Comparison of ENCODE assay signal across 25 cellular contexts in the genomic region with DNA sequence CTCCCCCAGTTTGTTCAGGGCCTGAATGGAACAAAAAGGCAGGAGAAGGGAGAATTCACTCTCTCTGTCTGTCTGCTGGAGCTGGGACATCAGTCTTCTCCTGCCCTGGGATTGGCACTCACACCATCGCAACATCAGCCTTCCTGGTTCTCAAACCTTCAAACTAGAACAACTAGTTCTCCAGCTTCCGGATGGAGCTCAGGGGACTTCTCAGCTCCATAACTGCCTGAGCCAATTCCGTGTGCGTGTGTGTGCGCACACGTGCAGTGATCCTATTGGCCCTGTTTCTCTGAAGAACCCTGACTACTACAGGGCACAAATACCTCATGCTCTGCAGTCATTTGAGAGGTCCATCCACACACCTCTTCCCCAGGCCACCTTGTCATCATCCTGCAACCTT.
"Had no signal": no experiment of that assay in that cellular context is flagged by ENCODE, and none has a peak within 500 bp of the region (broad histone marks: within the 10 kb centered on the region; RNA-seq: fewer than 3 reads in every experiment).

No MANE protein-coding gene starts in this region.

- H3K36me3 Mint-ChIP-seq: activated CD8-positive, alpha-beta memory T cell treated with anti-CD3 and anti-CD28 coated beads, Interleukin-2, amount 10 ng/mL, durations not matched to agents 7 days and 5 days; activated naive CD4-positive, alpha-beta T cell treated with anti-CD3 and anti-CD28 coated beads, Interleukin-2, amount 50 U/mL, for 24 hours had no signal

- H3K27ac Mint-ChIP-seq: activated CD4-positive, alpha-beta T cell treated with anti-CD3 and anti-CD28 coated beads, Interleukin-2, amount 10 ng/mL, durations not matched to agents 24 days and 14 days; activated CD8-positive, alpha-beta memory T cell treated with anti-CD3 and anti-CD28 coated beads, Interleukin-2, amount 10 ng/mL, durations not matched to agents 7 days and 5 days; activated naive CD4-positive, alpha-beta T cell treated with anti-CD3 and anti-CD28 coated beads, Interleukin-2, amount 50 U/mL, for 24 hours; activated T-cell treated with anti-CD3 and anti-CD28 coated beads, Interleukin-2, amount 50 U/mL, for 24 hours; activated T-helper 1 cell treated with anti-CD3 and anti-CD28 coated beads, Interleukin-12 subunit alpha, Interleukin-12 subunit beta, Interleukin-2, Interleukin-4 antibody, amounts not matched to agents 30 ng/mL and 10 ng/mL and 1 ng/mL, durations not matched to agents 14 hours and 24 hours and 36 hours; T-helper 2 cell treated with Interferon-gamma antibody and Interleukin-4, amounts not matched to agents 5 μg/mL and 100 μg/mL, for 36 hours; WTC11 had no signal

- H3K4me1 ChIP-seq: breast epithelium had no signal

- H3K4me1 Mint-ChIP-seq: activated naive CD4-positive, alpha-beta T cell treated with anti-CD3 and anti-CD28 coated beads, Interleukin-2, amount 50 U/mL, for 24 hours; WTC11 had no signal

- H3K27ac ChIP-seq: breast epithelium, SK-N-MC had no signal

- ATAC-seq: activated CD8-positive, alpha-beta memory T cell treated with anti-CD3 and anti-CD28 coated beads, Interleukin-2, amount 10 ng/mL, durations not matched to agents 7 days and 5 days; K562; WTC11 had no signal

- H3K4me3 Mint-ChIP-seq: activated CD4-positive, alpha-beta T cell treated with anti-CD3 and anti-CD28 coated beads, Interleukin-2, amount 10 ng/mL, durations not matched to agents 24 days and 14 days; activated CD8-positive, alpha-beta memory T cell treated with anti-CD3 and anti-CD28 coated beads, Interleukin-2, amount 10 ng/mL, durations not matched to agents 7 days and 5 days; activated naive CD4-positive, alpha-beta T cell treated with anti-CD3 and anti-CD28 coated beads, Interleukin-2, amount 50 U/mL, for 24 hours; activated T-cell treated with anti-CD3 and anti-CD28 coated beads, Interleukin-2, amount 50 U/mL, for 24 hours; activated T-helper 1 cell treated with anti-CD3 and anti-CD28 coated beads, Interleukin-12 subunit alpha, Interleukin-12 subunit beta, Interleukin-2, Interleukin-4 antibody, amounts not matched to agents 30 ng/mL and 10 ng/mL and 1 ng/mL, durations not matched to agents 14 hours and 24 hours and 36 hours; T-helper 2 cell treated with Interferon-gamma antibody and Interleukin-4, amounts not matched to agents 5 μg/mL and 100 μg/mL, for 36 hours; WTC11 had no signal

- H3K9me3 Mint-ChIP-seq: activated CD4-positive, alpha-beta T cell treated with anti-CD3 and anti-CD28 coated beads, Interleukin-2, amount 10 ng/mL, durations not matched to agents 24 days and 14 days; activated naive CD4-positive, alpha-beta T cell treated with anti-CD3 and anti-CD28 coated beads, Interleukin-2, amount 50 U/mL, for 24 hours; T-helper 2 cell treated with Interferon-gamma antibody and Interleukin-4, amounts not matched to agents 5 μg/mL and 100 μg/mL, for 36 hours had no signal

- DNase-seq: activated CD4-positive, alpha-beta T cell treated with anti-CD3 and anti-CD28 coated beads, Interleukin-2, amount 10 ng/mL, durations not matched to agents 24 days and 14 days; activated CD4-positive, alpha-beta T cell treated with anti-CD3 and anti-CD28 coated beads, Interleukin-2, amount 50 U/mL, for 48 hours; activated CD4-positive, CD25-positive, alpha-beta regulatory T cell treated with anti-CD3 and anti-CD28 coated beads, Interleukin-2, amount 50 U/mL, for 72 hours; activated CD8-positive, alpha-beta memory T cell treated with anti-CD3 and anti-CD28 coated beads, Interleukin-2, amount 10 ng/mL, durations not matched to agents 7 days and 5 days; activated effector memory CD4-positive, alpha-beta T cell treated with Interleukin-2 at 50 U/mL for 16 hours; activated naive CD4-positive, alpha-beta T cell; activated T-cell treated with anti-CD3 and anti-CD28 coated beads, Interleukin-2, amount 50 U/mL, for 24 hours; aorta; central memory CD4-positive, alpha-beta T cell; Karpas-422; NCI-H1092; NCI-H1417 treated with DMSO at 0.1 percent for 48 hours; NCI-H1694; NCI-H2029; NCI-H345; NCI-H510A; NCI-H526 treated with DMSO at 0.1 percent for 48 hours; NCI-H82 had no signal
